Comparison of ENCODE assay signal across 27 cellular contexts in the genomic region with DNA sequence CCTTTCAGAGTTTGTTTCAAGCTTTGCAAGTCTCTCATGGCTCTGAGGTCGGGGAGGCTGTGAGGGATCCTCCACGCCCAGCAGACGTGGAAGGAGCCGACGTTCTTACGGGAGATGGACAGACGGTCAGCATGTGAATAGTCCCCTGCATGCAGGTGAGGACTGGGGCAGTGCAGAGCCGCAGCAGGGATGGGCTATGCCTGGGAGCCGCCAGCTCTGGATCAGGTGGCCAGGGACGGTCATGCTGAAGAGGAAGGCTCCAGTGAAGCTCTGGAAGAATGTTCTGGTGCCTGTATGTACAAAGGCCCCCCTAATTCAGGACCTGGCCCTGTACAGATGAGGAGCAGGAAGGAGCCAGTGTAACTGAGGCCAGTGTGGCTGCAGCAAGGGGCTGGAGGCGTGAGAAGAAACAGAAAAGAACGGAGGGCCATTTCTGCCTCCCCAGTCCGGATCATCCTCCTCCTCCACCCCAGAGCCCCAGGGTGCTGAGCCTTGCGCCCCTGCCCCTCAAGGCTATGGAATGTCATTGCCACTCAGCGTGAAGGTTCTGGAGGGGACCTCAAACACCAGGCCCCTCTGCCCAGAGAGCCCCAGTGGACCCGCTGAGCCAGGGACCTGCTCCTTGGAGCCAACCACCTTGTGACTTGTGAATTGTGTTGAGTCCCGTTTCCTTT.
"Had no signal": no experiment of that assay in that cellular context is flagged by ENCODE, and none has a peak within 500 bp of the region (broad histone marks: within the 10 kb centered on the region; RNA-seq: fewer than 3 reads in every experiment).

No MANE protein-coding gene starts in this region.

- DNase-seq: activated CD4-positive, alpha-beta T cell treated with anti-CD3 and anti-CD28 coated beads, Interleukin-2, amount 50 U/mL, for 1 hour; activated CD4-positive, CD25-positive, alpha-beta regulatory T cell treated with anti-CD3 and anti-CD28 coated beads, Interleukin-2, amount 50 U/mL, for 72 hours; activated CD8-positive, alpha-beta T cell treated with anti-CD3 and anti-CD28 coated beads, Interleukin-2, amount 10 ng/mL, durations not matched to agents 7 days and 5 days; activated effector memory CD4-positive, alpha-beta T cell treated with anti-CD3 and anti-CD28 coated beads, Interleukin-2, amount 50 U/mL, for 16 hours; anterior cingulate cortex; body of pancreas; effector CD4-positive, alpha-beta T cell; heart left ventricle; kidney glomerular epithelial cell; naive thymus-derived CD8-positive, alpha-beta T cell; sigmoid colon; SK-N-SH; stimulated activated CD4-positive, alpha-beta T cell treated with anti-CD3 and anti-CD28 coated beads, Interleukin-2, amount 100 ng/mL, for 48 hours; stimulated activated CD8-positive, alpha-beta memory T cell treated with anti-CD3 and anti-CD28 coated beads, Interleukin-4, amount 100 ng/mL, for 48 hours; stimulated activated naive B cell treated with anti-CD40 and anti-IgM and Interleukin-4, amounts not matched to agents 10 μg/mL and 1 μg/mL and 100 μg/mL, for 72 hours; testis had no signal

- H3K36me3 Mint-ChIP-seq: activated naive CD4-positive, alpha-beta T cell treated with anti-CD3 and anti-CD28 coated beads, Interleukin-2, amount 50 U/mL, for 24 hours; mesothelial cell of epicardium; neural progenitor cell; stimulated activated naive B cell treated with anti-CD40 and anti-IgM and Interleukin-4, amounts not matched to agents 10 μg/mL and 1 μg/mL and 100 μg/mL, for 72 hours; type B pancreatic cell had no signal

- H3K4me1 Mint-ChIP-seq: activated naive CD4-positive, alpha-beta T cell treated with anti-CD3 and anti-CD28 coated beads, Interleukin-2, amount 50 U/mL, for 24 hours; naive thymus-derived CD8-positive, alpha-beta T cell had no signal

- H3K9me3 ChIP-seq: body of pancreas, heart left ventricle, left lung, ovary, sigmoid colon, SK-N-SH, testis had no signal

- H3K27me3 ChIP-seq: ovary, testis had no signal

- H3K4me3 Mint-ChIP-seq: activated CD8-positive, alpha-beta T cell treated with anti-CD3 and anti-CD28 coated beads, Interleukin-2, amount 10 ng/mL, durations not matched to agents 7 days and 5 days; activated naive CD4-positive, alpha-beta T cell treated with anti-CD3 and anti-CD28 coated beads, Interleukin-2, amount 50 U/mL, for 24 hours; mesothelial cell of epicardium; naive thymus-derived CD8-positive, alpha-beta T cell; neural progenitor cell; stimulated activated naive B cell treated with anti-CD40 and anti-IgM and Interleukin-4, amounts not matched to agents 10 μg/mL and 1 μg/mL and 100 μg/mL, for 72 hours; T-helper 2 cell treated with Interferon-gamma antibody and Interleukin-4, amounts not matched to agents 5 μg/mL and 100 μg/mL, for 36 hours; type B pancreatic cell had no signal

- H3K27ac Mint-ChIP-seq: activated CD8-positive, alpha-beta T cell treated with anti-CD3 and anti-CD28 coated beads, Interleukin-2, amount 10 ng/mL, durations not matched to agents 7 days and 5 days; activated naive CD4-positive, alpha-beta T cell treated with anti-CD3 and anti-CD28 coated beads, Interleukin-2, amount 50 U/mL, for 24 hours; mesothelial cell of epicardium; neural progenitor cell; stimulated activated naive B cell treated with anti-CD40 and anti-IgM and Interleukin-4, amounts not matched to agents 10 μg/mL and 1 μg/mL and 100 μg/mL, for 72 hours; T-helper 2 cell treated with Interferon-gamma antibody and Interleukin-4, amounts not matched to agents 5 μg/mL and 100 μg/mL, for 36 hours; type B pancreatic cell had no signal

- H3K4me3 ChIP-seq: body of pancreas, cardiac muscle cell, heart left ventricle, left lung, lung, neural progenitor cell, ovary, sigmoid colon, smooth muscle cell, testis had no signal

- H3K27ac ChIP-seq: body of pancreas, cardiac muscle cell, heart left ventricle, left lung, neural progenitor cell, ovary, sigmoid colon, testis, VCaP had no signal

- ATAC-seq: activated CD8-positive, alpha-beta T cell treated with anti-CD3 and anti-CD28 coated beads, Interleukin-2, amount 10 ng/mL, durations not matched to agents 7 days and 5 days; body of pancreas; left lung; naive thymus-derived CD8-positive, alpha-beta T cell; stimulated activated naive B cell treated with anti-CD40 and anti-IgM and Interleukin-4, amounts not matched to agents 10 μg/mL and 1 μg/mL and 100 μg/mL, for 72 hours had no signal

- H3K4me1 ChIP-seq: neural progenitor cell had no signal

- H3K9me3 Mint-ChIP-seq: activated naive CD4-positive, alpha-beta T cell treated with anti-CD3 and anti-CD28 coated beads, Interleukin-2, amount 50 U/mL, for 24 hours; mesothelial cell of epicardium; naive thymus-derived CD8-positive, alpha-beta T cell; stimulated activated naive B cell treated with anti-CD40 and anti-IgM and Interleukin-4, amounts not matched to agents 10 μg/mL and 1 μg/mL and 100 μg/mL, for 72 hours; T-helper 2 cell treated with Interferon-gamma antibody and Interleukin-4, amounts not matched to agents 5 μg/mL and 100 μg/mL, for 36 hours; type B pancreatic cell had no signal

- H3K36me3 ChIP-seq: cardiac muscle cell, heart left ventricle, left lung, neural progenitor cell, ovary, sigmoid colon had no signal
